ENCODE assay signal across 20 cellular contexts in genomic region chr4:139849219-139849618, GRCh38.
A peak's percentile ranks its signal among the peaks of the same experiment; 100 is the strongest.
DNase-seq lines count a peak whose midpoint lies in the region; ATAC-seq and TF ChIP-seq lines count a peak whose summit lies in the region.
"Had no signal": no experiment of that assay in that cellular context is flagged by ENCODE, and none has a peak within 500 bp of the region (broad histone marks: within the 10 kb centered on the region; RNA-seq: fewer than 3 reads in every experiment).

No MANE protein-coding gene starts in this region.

- no peaks in the 10 kb centered on the region for H3F3A ChIP-seq in SK-N-SH (replicated peaks; ENCODE audit: insufficient read depth)

- H3K9me3 Mint-ChIP-seq in Caco-2 (ENCODE audit: unreplicated experiment), result no peaks in the 10 kb centered on the region
- H3K9me3 Mint-ChIP-seq: activated T-cell treated with anti-CD3 and anti-CD28 coated beads, Interleukin-2, amount 50 U/mL, for 24 hours had no signal

- H3K27me3 Mint-ChIP-seq in Caco-2 (ENCODE audit: insufficient read depth, unreplicated experiment), result no peaks in the 10 kb centered on the region
- H3K27me3 Mint-ChIP-seq: activated naive CD8-positive, alpha-beta T cell had no signal

- no TSS peak for BruUV-seq in Caco-2 (replicated peaks; lab: Mats Ljungman, UMichigan)

- peak overlapping the region in 1 of 2 experiments; percentile 94; a peak in 2 of 4 replicates for H3K27ac ChIP-seq in SK-N-SH (ENCODE audit: low read depth in 2 of 2, low read length in 1 of 2)
- peak overlapping the region; percentile 43 for H3K27ac ChIP-seq in mesodermal cell (ENCODE audit: low read depth, low read length, severe bottlenecking)
- no peak overlapping the region for H3K27ac ChIP-seq in gastroesophageal sphincter
- H3K27ac ChIP-seq: brain microvascular endothelial cell, heart left ventricle, neutrophil, sigmoid colon had no signal

- H3K4me1 Mint-ChIP-seq in Caco-2 (ENCODE audit: low read depth, unreplicated experiment), result peaks cover 28% of the 10 kb centered on the region

- intact Hi-C loops in Caco-2 (cut with micrococcal nuclease; ENCODE audit: unreplicated experiment), result loop anchor here (10.0 kb wide), 1 partner anchor 406 kb away; no protein-coding TSS in a partner anchor

- no peak overlapping the region for H3K9ac ChIP-seq in SK-N-SH

- peak overlapping the region; percentile 47 for H3K4me3 Mint-ChIP-seq in Caco-2 (ENCODE audit: unreplicated experiment)
- H3K4me3 Mint-ChIP-seq: activated naive CD8-positive, alpha-beta T cell; activated T-cell treated with anti-CD3 and anti-CD28 coated beads, Interleukin-2, amount 50 U/mL, for 24 hours had no signal

- no peak overlapping the region for H3K4me2 ChIP-seq in SK-N-SH

- 42% methylated on average over 3 of the region's 3 CpGs for WGBS in SK-N-SH (ENCODE audit: low lambda C conversion rate)
- 53 to 56% methylated on average over 3 of the region's 3 CpGs for WGBS in mesodermal cell (ENCODE audit: insufficient coverage in 2 of 2), 2 experiments
- 55 to 56% methylated on average over 3 of the region's 3 CpGs for WGBS in gastroesophageal sphincter (ENCODE audit: low coverage in 1 of 2), 2 donors

- H3K4me1 ChIP-seq in Caco-2 (peaks cover 43% of the 10 kb centered on the region), SK-N-SH (ENCODE audit: control insufficient read depth in 1 of 2, insufficient read depth in 2 of 2, low read depth in 1 of 2, low read length in 1 of 2) (peaks cover 0 to 41% of the 10 kb centered on the region in 2 experiments; a peak in 2 of 4 replicates), mesodermal cell (ENCODE audit: control insufficient read depth, insufficient read depth, low read length, poor library complexity, severe bottlenecking) (peaks cover 30% of the 10 kb centered on the region), gastroesophageal sphincter (no peaks in the 10 kb centered on the region)
- H3K4me1 ChIP-seq: sigmoid colon had no signal

- POLR2A ChIA-PET in Caco-2 (lab: Charles Lee) (no interaction called here), SK-N-SH (lab: Yijun Ruan, JAX) (no interaction called here)

- H3K4me3 ChIP-seq in Caco-2 (ENCODE audit: low read depth, low read length), result 0 out of 2 replicates have a peak overlapping the region, but pooled peaks have one; percentile 5
- no peak overlapping the region; a peak in 1 of 4 replicates for H3K4me3 ChIP-seq in SK-N-SH (ENCODE audit: low read depth in 2 of 2, low read length in 1 of 2)
- H3K4me3 ChIP-seq in mesodermal cell (ENCODE audit: extremely low read depth, insufficient read depth, low read length, poor library complexity, severe bottlenecking), result no peak overlapping the region
- H3K4me3 ChIP-seq in gastroesophageal sphincter, result no peak overlapping the region
- H3K4me3 ChIP-seq: esophagus squamous epithelium, heart left ventricle, sigmoid colon had no signal

- H3K27ac Mint-ChIP-seq in Caco-2 (ENCODE audit: unreplicated experiment), result no peak overlapping the region
- H3K27ac Mint-ChIP-seq: activated naive CD8-positive, alpha-beta T cell; activated T-cell treated with anti-CD3 and anti-CD28 coated beads, Interleukin-2, amount 50 U/mL, for 24 hours had no signal

- TF ChIP-seq CTCF in Caco-2 (IDR thresholded peaks at IDR 0.05; ENCODE audit: insufficient read depth in 1 of 2, low read depth in 1 of 2, low read length in 1 of 2, severe bottlenecking in 1 of 2, unreplicated experiment in 1 of 2) (no peak), SK-N-SH (IDR thresholded peaks at IDR 0.05) (no peak), gastroesophageal sphincter (IDR thresholded peaks at IDR 0.05) (no peak)

- CTCF ChIA-PET in Caco-2 (lab: Charles Lee), result no interaction called here
- CTCF ChIA-PET in SK-N-SH (lab: Yijun Ruan, JAX), result interaction anchor here (2.2 kb wide), 1 partner anchor 114 kb away, joined by 9 read pairs; no protein-coding TSS in a partner anchor

- no peak overlapping the region for H2AFZ ChIP-seq in SK-N-SH (ENCODE audit: low read depth)

- TF ChIP-seq POLR2A in gastroesophageal sphincter (IDR thresholded peaks at IDR 0.05), result no peak

- H3K36me3 ChIP-seq in Caco-2 (ENCODE audit: control insufficient read depth, insufficient read depth, low read length) (no peaks in the 10 kb centered on the region), SK-N-SH (replicated peaks in 1 of 2; ENCODE audit: control insufficient read depth in 1 of 2, insufficient read depth in 2 of 2, low read length in 1 of 2) (peaks cover 0 to 3% of the 10 kb centered on the region in 2 experiments), mesodermal cell (ENCODE audit: control insufficient read depth, insufficient read depth, low read length) (no peaks in the 10 kb centered on the region), gastroesophageal sphincter (no peaks in the 10 kb centered on the region)
- H3K36me3 ChIP-seq: brain microvascular endothelial cell, esophagus squamous epithelium, heart left ventricle, neutrophil, sigmoid colon had no signal

- no peaks in the 10 kb centered on the region for H3K27me3 ChIP-seq in Caco-2 (replicated peaks; ENCODE audit: control insufficient read depth, insufficient read depth, low read length)
- H3K27me3 ChIP-seq in SK-N-SH (ENCODE audit: insufficient read depth), result no peaks in the 10 kb centered on the region
- no peaks in the 10 kb centered on the region for H3K27me3 ChIP-seq in gastroesophageal sphincter
- H3K27me3 ChIP-seq: brain microvascular endothelial cell, esophagus squamous epithelium, heart left ventricle, neutrophil, sigmoid colon had no signal

- H3K36me3 Mint-ChIP-seq in Caco-2 (ENCODE audit: insufficient read depth, unreplicated experiment), result no peaks in the 10 kb centered on the region
- H3K36me3 Mint-ChIP-seq: activated naive CD8-positive, alpha-beta T cell had no signal

- TF ChIP-seq EP300 in SK-N-SH (IDR thresholded peaks at IDR 0.05; ENCODE audit: borderline replicate concordance in 1 of 2, low read depth in 1 of 2, low read length in 1 of 2), result no peak; a peak in 1 of 4 replicates
- TF ChIP-seq EP300 in gastroesophageal sphincter (IDR thresholded peaks at IDR 0.05), result no peak

- ATAC-seq in GM21529 (IDR thresholded peaks at IDR 0.05; ENCODE audit: unreplicated experiment) (no peak), gastroesophageal sphincter (no peak)
- ATAC-seq: heart left ventricle had no signal

- no peaks in the 10 kb centered on the region for H4K20me1 ChIP-seq in SK-N-SH (ENCODE audit: insufficient read depth)

- H3K9me3 ChIP-seq in Caco-2 (no peaks in the 10 kb centered on the region), SK-N-SH (no peaks in the 10 kb centered on the region), mesodermal cell (ENCODE audit: control insufficient read depth, low read length) (no peaks in the 10 kb centered on the region), gastroesophageal sphincter (no peaks in the 10 kb centered on the region)
- H3K9me3 ChIP-seq: esophagus squamous epithelium, heart left ventricle, neutrophil, sigmoid colon had no signal

- H3K79me2 ChIP-seq in SK-N-SH (ENCODE audit: insufficient read depth), result no peaks in the 10 kb centered on the region

- no peak for TF ChIP-seq RAD21 in SK-N-SH (IDR thresholded peaks at IDR 0.05; ENCODE audit: low read length)

- DNase-seq in Caco-2, result peak; percentile 47 to 52
- peak; percentile 30 for DNase-seq in NCI-H1436 (lab: John Stamatoyannopoulos, UW)
- peak; percentile 44 for DNase-seq in SK-N-SH
- no peak for DNase-seq in nucleus accumbens (lab: John Stamatoyannopoulos, UW)
- DNase-seq in NCI-H526 treated with DMSO at 0.1 percent for 48 hours (lab: John Stamatoyannopoulos, UW), result no peak
- DNase-seq: activated T-cell treated with anti-CD3 and anti-CD28 coated beads, Interleukin-2, amount 50 U/mL, for 24 hours; brain microvascular endothelial cell; esophagus squamous epithelium; heart left ventricle; islet precursor cell; SHP77 treated with DMSO at 0.1 percent for 48 hours; sigmoid colon; stimulated activated CD4-positive, alpha-beta T cell treated with anti-CD3 and anti-CD28 coated beads, Interleukin-2, amount 100 ng/mL, for 48 hours; substantia nigra; T1000 had no signal

- no peaks in the 10 kb centered on the region for H3K9me2 ChIP-seq in SK-N-SH

TF ChIP-seq in SK-N-SH, 30 proteins besides CTCF, POLR2A, EP300 and RAD21:
- TF ChIP-seq IRF3 (IDR thresholded peaks at IDR 0.05; ENCODE audit: low read depth, low read length), result no peak
- TF ChIP-seq SMC3 (IDR thresholded peaks at IDR 0.05; ENCODE audit: low read depth, low read length), result no peak
- TF ChIP-seq CHD2 (IDR thresholded peaks at IDR 0.05; ENCODE audit: low read length, partially characterized antibody), result no peak
- TF ChIP-seq FOXM1 (IDR thresholded peaks at IDR 0.05; ENCODE audit: low read depth), result no peak
- TF ChIP-seq, protein P1, sequence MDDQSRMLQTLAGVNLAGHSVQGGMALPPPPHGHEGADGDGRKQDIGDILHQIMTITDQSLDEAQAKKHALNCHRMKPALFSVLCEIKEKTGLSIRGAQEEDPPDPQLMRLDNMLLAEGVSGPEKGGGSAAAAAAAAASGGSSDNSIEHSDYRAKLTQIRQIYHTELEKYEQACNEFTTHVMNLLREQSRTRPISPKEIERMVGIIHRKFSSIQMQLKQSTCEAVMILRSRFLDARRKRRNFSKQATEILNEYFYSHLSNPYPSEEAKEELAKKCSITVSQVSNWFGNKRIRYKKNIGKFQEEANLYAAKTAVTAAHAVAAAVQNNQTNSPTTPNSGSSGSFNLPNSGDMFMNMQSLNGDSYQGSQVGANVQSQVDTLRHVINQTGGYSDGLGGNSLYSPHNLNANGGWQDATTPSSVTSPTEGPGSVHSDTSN (IDR thresholded peaks at IDR 0.05), result no peak
- TF ChIP-seq MEF2A (IDR thresholded peaks at IDR 0.05; ENCODE audit: borderline replicate concordance, low read depth), result no peak
- TF ChIP-seq MXI1 (IDR thresholded peaks at IDR 0.05; ENCODE audit: low read depth, low read length), result 0 out of 2 replicates have a peak, but pooled peaks have one; percentile 43
- no peak for TF ChIP-seq ELF1 (IDR thresholded peaks at IDR 0.05)
- TF ChIP-seq SIN3A (IDR thresholded peaks at IDR 0.05; ENCODE audit: borderline replicate concordance, low read depth, low read length), result no peak
- TF ChIP-seq FOXJ3 (CRISPR knock-in tag; IDR thresholded peaks at IDR 0.05), result peak; percentile 34; the same call in 1 of the 2 replicates
- peak; percentile 78 for TF ChIP-seq GATA2 (CRISPR knock-in tag; IDR thresholded peaks at IDR 0.05)

Comparison
In these comparisons a context has a peak if more than half of its experiments do, and no peak if none do; other contexts are left out.
1. DNase-seq: peak in Caco-2 (2 of 2), NCI-H1436 (single experiment) and SK-N-SH (single experiment); none in nucleus accumbens (0 of 56) and NCI-H526 treated with DMSO at 0.1 percent for 48 hours (single experiment).